In the genomic region with DNA sequence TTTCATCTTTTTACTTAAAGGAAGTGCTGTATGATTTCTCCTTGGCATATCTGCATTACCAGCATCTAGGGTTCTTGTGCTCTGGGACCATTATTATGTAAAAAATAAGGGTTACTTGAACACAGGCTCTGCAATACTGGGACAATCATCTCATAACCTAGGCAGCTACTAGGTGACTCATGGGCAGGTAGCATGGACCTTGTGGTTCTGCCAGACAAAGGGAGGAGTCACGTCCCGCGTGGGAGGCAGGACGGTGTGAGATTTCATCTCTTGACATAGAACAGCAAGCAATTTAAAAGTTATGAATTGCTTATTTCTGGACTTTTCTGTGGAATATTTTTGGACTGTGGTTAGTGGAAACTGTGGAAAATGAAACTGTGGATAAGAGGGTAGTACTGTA, we compare ENCODE assay signal across 15 cellular contexts. TPM values are rescaled to one million over a fixed set of nuclear protein-coding genes. Genes with fewer than 3 reads are reported as not detected.
DNase-seq lines count a peak whose midpoint lies in the region; ATAC-seq, FAIRE-seq and TF ChIP-seq lines count a peak whose summit lies in the region.
"Had no signal": no experiment of that assay in that cellular context is flagged by ENCODE, and none has a peak within 500 bp of the region (broad histone marks: within the 10 kb centered on the region; RNA-seq: fewer than 3 reads in every experiment).

No MANE protein-coding gene starts in this region.

- no peaks in the 10 kb centered on the region for H3K9me3 ChIP-seq in astrocyte (ENCODE audit: insufficient read depth, low read depth, low read length)
- H3K9me3 ChIP-seq in left lung = no peaks in the 10 kb centered on the region
- H3K9me3 ChIP-seq: BE2C had no signal

- H3K4me1 ChIP-seq in astrocyte (ENCODE audit: insufficient read depth, low read length) = peaks cover 42% of the 10 kb centered on the region
- peaks cover 13 to 29% of the 10 kb centered on the region in 2 donors for H3K4me1 ChIP-seq in left lung

- H3K27me3 ChIP-seq in astrocyte (ENCODE audit: insufficient read depth, low read length) (no peaks in the 10 kb centered on the region), left lung (no peaks in the 10 kb centered on the region)
- H3K27me3 ChIP-seq: BE2C had no signal

- ATAC-seq in left lung = peak; percentile 43
- no peak for ATAC-seq in HG02981 (IDR thresholded peaks at IDR 0.05; ENCODE audit: unreplicated experiment)
- ATAC-seq: natural killer cell treated with Interleukin-12 subunit alpha and Interleukin-12 subunit beta and Interleukin-15 and Interleukin-18, amount 100 ng/mL, for 72 hours had no signal

- no peak for FAIRE-seq in astrocyte (lab: Jason Lieb, UNC)
- FAIRE-seq: endothelial cell of umbilical vein had no signal

- H3K36me3 ChIP-seq in astrocyte (ENCODE audit: insufficient read depth, low read length) (no peaks in the 10 kb centered on the region), left lung (no peaks in the 10 kb centered on the region)
- H3K36me3 ChIP-seq: BE2C had no signal

- H3K4me3 ChIP-seq in astrocyte (ENCODE audit: insufficient read depth, low read depth, low read length) = no peak overlapping the region
- no peak overlapping the region for H3K4me3 ChIP-seq in left lung
- H3K4me3 ChIP-seq: coronary artery had no signal

- H3K79me2 ChIP-seq in astrocyte (ENCODE audit: insufficient read depth, low read length) = peaks cover 98% of the 10 kb centered on the region

- peaks cover 61% of the 10 kb centered on the region for H3K4me1 Mint-ChIP-seq in astrocyte (ENCODE audit: low read depth, unreplicated experiment)
- peaks cover 16% of the 10 kb centered on the region for H3K4me1 Mint-ChIP-seq in CD14-positive monocyte

- H4K20me1 ChIP-seq in astrocyte (ENCODE audit: insufficient read depth, low read length) = peaks cover 18% of the 10 kb centered on the region

- intact Hi-C loops in left lung (cut with DNase I) = no loop called here
- intact Hi-C loops in CD14-positive monocyte (cut with micrococcal nuclease) = no loop called here

- DNase-seq in stimulated activated CD4-positive, alpha-beta T cell treated with anti-CD3 and anti-CD28 coated beads, TNF-alpha, amount 100 ng/mL, for 48 hours (ENCODE audit: low read depth in 3 of 3) = peak in 2 of 3 donors; percentile 3 to 6
- DNase-seq in stimulated activated CD4-positive, alpha-beta T cell treated with anti-CD3 and anti-CD28 coated beads, Interleukin-4, amount 100 ng/mL, for 24 hours = no peak
- DNase-seq in astrocyte (ENCODE audit: low read depth) = peak; percentile 66
- no peak for DNase-seq in left lung
- DNase-seq in CD14-positive monocyte (ENCODE audit: low spot score) = no peak
- DNase-seq in DMS153 treated with DMSO at 0.1 percent for 48 hours (lab: John Stamatoyannopoulos, UW; ENCODE audit: unreplicated experiment) = no peak
- DNase-seq: activated naive CD4-positive, alpha-beta T cell; BE2C; HCEC 1CT; NCI-H1694; NCI-H510A treated with DMSO at 0.1 percent for 48 hours had no signal

- peak overlapping the region; percentile 8 for H3K4me2 ChIP-seq in astrocyte (ENCODE audit: low read length)

- TF ChIP-seq CTCF in astrocyte (IDR thresholded peaks at IDR 0.05; ENCODE audit: insufficient read depth, low read depth, low read length) = no peak
- TF ChIP-seq CTCF in left lung (IDR thresholded peaks at IDR 0.05) = no peak
- TF ChIP-seq CTCF in CD14-positive monocyte (IDR thresholded peaks at IDR 0.05) = no peak

- no peaks in the 10 kb centered on the region for H3K27me3 Mint-ChIP-seq in astrocyte (ENCODE audit: low read depth, unreplicated experiment)
- peaks cover 3 to 7% (median 3%) of the 10 kb centered on the region in 3 donors for H3K27me3 Mint-ChIP-seq in CD14-positive monocyte (ENCODE audit: low read depth in 3 of 3)

- H3K9me3 Mint-ChIP-seq in astrocyte (ENCODE audit: unreplicated experiment) (no peaks in the 10 kb centered on the region), CD14-positive monocyte (no peaks in the 10 kb centered on the region)
- H3K9me3 Mint-ChIP-seq: natural killer cell treated with Interleukin-12 subunit alpha and Interleukin-12 subunit beta and Interleukin-15 and Interleukin-18, amount 100 ng/mL, for 72 hours had no signal

- H3K4me3 Mint-ChIP-seq in astrocyte (ENCODE audit: unreplicated experiment) = peak overlapping the region; percentile 51
- no peak overlapping the region for H3K4me3 Mint-ChIP-seq in CD14-positive monocyte
- H3K4me3 Mint-ChIP-seq: natural killer cell treated with Interleukin-12 subunit alpha and Interleukin-12 subunit beta and Interleukin-15 and Interleukin-18, amount 100 ng/mL, for 72 hours had no signal

- no peak overlapping the region for H2AFZ ChIP-seq in astrocyte (ENCODE audit: low read depth, low read length)

- H3K27ac ChIP-seq in astrocyte (ENCODE audit: low read depth, low read length) (no peak overlapping the region), left lung (no peak overlapping the region)

- H3K9ac ChIP-seq in astrocyte (ENCODE audit: low read length) = no peak overlapping the region

- peak overlapping the region; percentile 36 for H3K27ac Mint-ChIP-seq in astrocyte (ENCODE audit: unreplicated experiment)
- H3K27ac Mint-ChIP-seq in CD14-positive monocyte = no peak overlapping the region
- H3K27ac Mint-ChIP-seq: natural killer cell treated with Interleukin-12 subunit alpha and Interleukin-12 subunit beta and Interleukin-15 and Interleukin-18, amount 100 ng/mL, for 72 hours had no signal

- peaks cover 7% of the 10 kb centered on the region for H3K36me3 Mint-ChIP-seq in astrocyte (ENCODE audit: low read depth, unreplicated experiment)
- no peaks in the 10 kb centered on the region for H3K36me3 Mint-ChIP-seq in CD14-positive monocyte
- H3K36me3 Mint-ChIP-seq: natural killer cell treated with Interleukin-12 subunit alpha and Interleukin-12 subunit beta and Interleukin-15 and Interleukin-18, amount 100 ng/mL, for 72 hours had no signal

RNA-seq across cellular contexts. Expression of a gene that starts 34.1 kb away (rescaled TPM):
- total RNA-seq in astrocyte = 47.2 and 62.6 TPM in 2 replicates
- 10 to 100 TPM; 21.1 to 27.3 TPM for total RNA-seq in left lung
- under 1 TPM; 0.08 to 0.20 TPM for polyA plus RNA-seq in CD14-positive monocyte
- total RNA-seq: natural killer cell treated with Interleukin-12 subunit alpha and Interleukin-12 subunit beta and Interleukin-15 and Interleukin-18, amount 100 ng/mL, for 72 hours had no signal

Comparison
In these comparisons a context has a peak if more than half of its experiments do, and no peak if none do; other contexts are left out.
1. DNase-seq: peak in stimulated activated CD4-positive, alpha-beta T cell treated with anti-CD3 and anti-CD28 coated beads, TNF-alpha, amount 100 ng/mL, for 48 hours (2 of 3) and astrocyte (single experiment); none in stimulated activated CD4-positive, alpha-beta T cell treated with anti-CD3 and anti-CD28 coated beads, Interleukin-4, amount 100 ng/mL, for 24 hours (single experiment), left lung (0 of 2), CD14-positive monocyte (single experiment) and DMS153 treated with DMSO at 0.1 percent for 48 hours (single experiment).